Comparison of ENCODE assay signal across 8 cellular contexts in genomic region chr4:140637836-140638235, GRCh38.
DNase-seq lines count a peak whose midpoint lies in the region; ATAC-seq and TF ChIP-seq lines count a peak whose summit lies in the region.

No MANE protein-coding gene starts in this region.

- ATAC-seq in GM19372 (IDR thresholded peaks at IDR 0.05; ENCODE audit: low read depth, unreplicated experiment) (peak; percentile 72), HG03521 (IDR thresholded peaks at IDR 0.05; ENCODE audit: unreplicated experiment) (peak; percentile 75)

- no peaks in the 10 kb centered on the region for H3K4me1 ChIP-seq in SJCRH30

- H3K27me3 ChIP-seq in SJCRH30, result no peaks in the 10 kb centered on the region

- TF ChIP-seq CTCF in epithelial cell of proximal tubule (conservative IDR thresholded peaks at IDR 0.05; ENCODE audit: low read depth, low read length) (peak; percentile 66), retinal pigment epithelial cell (conservative IDR thresholded peaks at IDR 0.05; ENCODE audit: low read depth, low read length) (peak; percentile 57)

- H3K27ac ChIP-seq in SJCRH30, result no peak overlapping the region

- H3K9me3 ChIP-seq in SJCRH30 (replicated peaks), result no peaks in the 10 kb centered on the region

- peak; percentile 9 to 60 (median 40) for DNase-seq in NCI-H1417 (lab: John Stamatoyannopoulos, UW)
- no peak for DNase-seq in NCI-H1417 treated with DMSO at 0.1 percent for 48 hours (lab: John Stamatoyannopoulos, UW)
- peak; percentile 24 to 53 for DNase-seq in SJCRH30
- no peak for DNase-seq in epithelial cell of proximal tubule (ENCODE audit: low read depth)
- DNase-seq in retinal pigment epithelial cell (ENCODE audit: low read depth), result no peak
- no peak for DNase-seq in HK-2 (ENCODE audit: unreplicated experiment)

- H3K36me3 ChIP-seq in SJCRH30, result no peaks in the 10 kb centered on the region; the same call in 1 of the 2 replicates

- no peak overlapping the region for H3K4me3 ChIP-seq in SJCRH30
- H3K4me3 ChIP-seq in epithelial cell of proximal tubule (ENCODE audit: low read depth, low read length), result no peak overlapping the region
- no peak overlapping the region for H3K4me3 ChIP-seq in retinal pigment epithelial cell (ENCODE audit: low read length)

Comparison
In these comparisons a context has a peak if more than half of its experiments do, and no peak if none do; other contexts are left out.
1. DNase-seq: peak in NCI-H1417 (3 of 3) and SJCRH30 (2 of 2); none in NCI-H1417 treated with DMSO at 0.1 percent for 48 hours (single experiment), epithelial cell of proximal tubule (single experiment), retinal pigment epithelial cell (single experiment) and HK-2 (single experiment).